14 cellular contexts compared by ENCODE assay signal in the genomic region with DNA sequence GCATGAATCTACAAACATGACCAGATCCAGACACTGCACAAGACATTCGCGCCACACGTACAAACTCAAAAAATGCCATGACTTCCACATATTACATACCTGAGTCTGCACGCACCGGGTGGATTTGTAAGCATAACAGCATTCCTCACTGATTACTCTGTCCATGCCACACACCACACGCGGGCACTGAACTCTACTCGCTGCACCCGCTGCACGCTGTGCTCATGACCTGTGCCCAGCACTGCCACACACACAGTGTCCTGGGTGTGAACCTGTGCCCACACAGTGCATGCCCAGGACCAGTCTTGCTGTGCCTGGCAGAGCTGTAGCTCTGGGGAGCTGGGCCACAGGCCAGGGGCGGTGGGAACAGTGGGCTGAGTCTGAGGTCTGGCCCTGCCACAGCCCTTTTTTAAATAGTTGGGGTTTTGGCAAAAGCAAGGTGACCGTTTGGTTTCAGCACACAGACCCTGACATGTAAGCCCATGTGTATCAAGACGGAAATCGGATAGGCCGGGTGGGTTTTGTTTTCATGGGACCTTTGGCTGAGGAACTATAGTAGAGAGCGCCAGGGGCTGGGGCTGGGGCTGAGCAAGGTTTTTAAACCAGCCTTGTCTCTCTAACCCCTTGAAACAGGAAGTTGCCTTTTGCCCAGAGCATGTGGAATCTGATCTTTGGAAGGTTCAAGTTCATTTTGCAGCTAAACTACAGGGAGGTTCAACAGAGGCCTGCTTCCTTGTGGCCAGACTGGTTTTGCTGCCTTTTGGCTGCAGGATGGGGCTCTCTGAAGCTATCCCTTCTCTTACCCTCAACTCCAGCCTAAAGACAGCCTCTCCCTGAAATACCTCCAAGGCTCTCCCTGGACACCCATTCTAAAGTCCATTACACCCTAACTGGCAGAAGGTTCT. TPM values are rescaled to one million over a fixed set of nuclear protein-coding genes. Genes with fewer than 3 reads are reported as not detected.
DNase-seq lines count a peak whose midpoint lies in the region; ATAC-seq, FAIRE-seq and TF ChIP-seq lines count a peak whose summit lies in the region.
"Had no signal": no experiment of that assay in that cellular context is flagged by ENCODE, and none has a peak within 500 bp of the region (broad histone marks: within the 10 kb centered on the region; RNA-seq: fewer than 3 reads in every experiment).

No MANE protein-coding gene starts in this region.

- peak; percentile 82 for DNase-seq in HPDE6-E6E7 (ENCODE audit: extremely low spot score)
- DNase-seq in RPMI7951 (ENCODE audit: low read depth): peak; percentile 57
- peak; percentile 60 for DNase-seq in epithelial cell of prostate (ENCODE audit: low read depth, low spot score)
- DNase-seq in pancreas: no peak
- no peak for DNase-seq in effector memory CD4-positive, alpha-beta T cell
- DNase-seq in stimulated activated CD4-positive, alpha-beta T cell treated with anti-CD3 and anti-CD28 coated beads, Interleukin-2, amount 100 ng/mL, for 24 hours: no peak
- DNase-seq in T-helper 17 cell: no peak
- DNase-seq in HUDEP-2 (lab: John Stamatoyannopoulos, UW; ENCODE audit: unreplicated experiment in 76 of 76): no peak
- DNase-seq: activated T-cell treated with anti-CD3 and anti-CD28 coated beads, Interleukin-2, amount 50 U/mL, for 1 hour; GF-D8; naive B cell; NCI-H2029 treated with DMSO at 0.1 percent for 48 hours; WERI-Rb-1 had no signal

- H3K27ac Mint-ChIP-seq in T-helper 17 cell: no peak overlapping the region

- no peak for FAIRE-seq in pancreas (lab: Jason Lieb, UNC)
- FAIRE-seq: endothelial cell of umbilical vein had no signal

- H3K4me3 Mint-ChIP-seq in T-helper 17 cell: no peak overlapping the region
- H3K4me3 Mint-ChIP-seq: naive B cell had no signal

- H3K36me3 Mint-ChIP-seq in T-helper 17 cell (ENCODE audit: low read depth): peaks cover 2% of the 10 kb centered on the region
- H3K36me3 Mint-ChIP-seq: naive B cell had no signal

- H3K27me3 ChIP-seq in pancreas: no peaks in the 10 kb centered on the region
- H3K27me3 ChIP-seq in effector memory CD4-positive, alpha-beta T cell (replicated peaks; ENCODE audit: control insufficient read depth, insufficient read depth, low read length, poor library complexity, severe bottlenecking): no peaks in the 10 kb centered on the region

- no peaks in the 10 kb centered on the region for H3K4me1 ChIP-seq in pancreas
- H3K4me1 ChIP-seq in effector memory CD4-positive, alpha-beta T cell (ENCODE audit: control insufficient read depth, insufficient read depth, low read length, poor library complexity, severe bottlenecking): no peaks in the 10 kb centered on the region

- no peak overlapping the region for H3K4me3 ChIP-seq in pancreas
- no peak overlapping the region for H3K4me3 ChIP-seq in effector memory CD4-positive, alpha-beta T cell (ENCODE audit: insufficient read depth, low read depth, low read length, poor library complexity, severe bottlenecking)

- intact Hi-C loops in pancreas (cut with DNase I): no loop called here

- H3K4me1 Mint-ChIP-seq in T-helper 17 cell: peaks cover 5% of the 10 kb centered on the region
- H3K4me1 Mint-ChIP-seq: naive B cell had no signal

- H3K9me3 ChIP-seq in pancreas: no peaks in the 10 kb centered on the region
- H3K9me3 ChIP-seq in effector memory CD4-positive, alpha-beta T cell (ENCODE audit: control insufficient read depth, low read length): no peaks in the 10 kb centered on the region
- no peaks in the 10 kb centered on the region for H3K9me3 ChIP-seq in T-helper 17 cell (ENCODE audit: control insufficient read depth, low read length, poor library complexity, severe bottlenecking)

- H3K27me3 Mint-ChIP-seq in T-helper 17 cell: peaks cover 24% of the 10 kb centered on the region

- ATAC-seq in pancreas: peak in 3 of 4 donors; percentile 58 to 63 (median 60)
- no peak for ATAC-seq in T-helper 17 cell

- H3K27ac ChIP-seq in epithelial cell of prostate: peak overlapping the region; percentile 62
- peak overlapping the region in 1 of 4 donors; percentile 32 for H3K27ac ChIP-seq in pancreas
- no peak overlapping the region for H3K27ac ChIP-seq in effector memory CD4-positive, alpha-beta T cell (ENCODE audit: insufficient read depth, low read length, poor library complexity, severe bottlenecking)
- H3K27ac ChIP-seq: WERI-Rb-1 had no signal

- TF ChIP-seq CTCF in pancreas (IDR thresholded peaks at IDR 0.05): no peak

- peaks cover 0 to 40% (median 0%) of the 10 kb centered on the region in 3 donors for H3K36me3 ChIP-seq in pancreas
- no peaks in the 10 kb centered on the region for H3K36me3 ChIP-seq in effector memory CD4-positive, alpha-beta T cell (ENCODE audit: control insufficient read depth, insufficient read depth, low read length)
- H3K36me3 ChIP-seq: WERI-Rb-1 had no signal

- 73 to 82% methylated on average over 16 of the region's 16 CpGs for WGBS in pancreas, 2 donors

RNA-seq across cellular contexts. Expression of gene GOLT1A, which starts 12.3 kb away (rescaled TPM):
- total RNA-seq in RPMI7951 (2014; rRNA removed; shearing (Covaris generic)): not detected in 2 replicates
- total RNA-seq in pancreas (1 to 10 TPM; 6.0 to 9.1 (median 7.4) TPM), T-helper 17 cell (under 1 TPM in 1 of 2 donors, not detected in 1; 0.45 TPM)
- polyA plus RNA-seq in pancreas: 10 to 100 TPM; 18.7 to 38.8 TPM
- total RNA-seq: endothelial cell of umbilical vein had no signal
- polyA plus RNA-seq: endothelial cell of umbilical vein had no signal

RNA-seq across cellular contexts. Expression of gene KISS1, which starts 29.8 kb away (rescaled TPM):
- total RNA-seq in RPMI7951 (2014; rRNA removed; shearing (Covaris generic)): 5.0 and 7.0 TPM in 2 replicates
- 1 to 10 TPM in 1 of 6 donors, under 1 TPM in 1, not detected in 4; 0.69 to 2.8 TPM for total RNA-seq in pancreas
- 1 to 10 TPM; 5.1 to 5.2 TPM for polyA plus RNA-seq in pancreas
- total RNA-seq in T-helper 17 cell: under 1 TPM in 1 of 2 donors, not detected in 1; 0.50 TPM

RNA-seq across cellular contexts. Expression of gene REN, which starts 60.0 kb away (rescaled TPM):
- 0.29 and 0.72 TPM in 2 replicates for total RNA-seq in RPMI7951 (2014; rRNA removed; shearing (Covaris generic))
- total RNA-seq in pancreas (not detected), T-helper 17 cell (not detected)
- polyA plus RNA-seq in pancreas: under 1 TPM in 1 of 2 donors, not detected in 1; 0.28 TPM
- total RNA-seq: endothelial cell of umbilical vein had no signal

Comparison
In these comparisons a context has a peak if more than half of its experiments do, and no peak if none do; other contexts are left out.
1. DNase-seq: peak in HPDE6-E6E7 (single experiment), RPMI7951 (single experiment) and epithelial cell of prostate (single experiment); none in pancreas (0 of 6), effector memory CD4-positive, alpha-beta T cell (0 of 3), stimulated activated CD4-positive, alpha-beta T cell treated with anti-CD3 and anti-CD28 coated beads, Interleukin-2, amount 100 ng/mL, for 24 hours (0 of 2), T-helper 17 cell (0 of 3) and HUDEP-2 (0 of 76).